In the genomic region with DNA sequence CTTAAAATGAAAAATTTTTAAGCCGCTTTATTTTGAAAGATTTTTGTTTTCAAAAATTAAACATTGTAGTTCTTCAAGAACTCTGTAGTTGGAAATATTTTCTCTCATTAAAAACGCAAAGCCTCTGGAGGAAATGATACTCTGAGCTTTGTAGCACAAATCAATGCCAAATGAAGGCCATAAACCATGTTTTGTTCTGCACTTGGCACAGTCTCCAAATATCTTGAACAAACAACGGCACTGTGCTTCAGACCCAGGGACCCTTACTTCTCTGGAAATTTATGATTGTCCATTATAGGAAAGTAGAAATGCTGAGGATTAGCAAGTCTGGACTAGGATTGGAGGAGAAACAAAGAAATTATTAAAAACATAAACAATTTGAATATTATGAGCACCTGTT, we compare ENCODE assay signal across 15 cellular contexts.
"Had no signal": no experiment of that assay in that cellular context is flagged by ENCODE, and none has a peak within 500 bp of the region (broad histone marks: within the 10 kb centered on the region; RNA-seq: fewer than 3 reads in every experiment).

No MANE protein-coding gene starts in this region.

- H3K4me3 ChIP-seq: esophagus muscularis mucosa, gastroesophageal sphincter, pancreas, tibial artery had no signal

- H3K27me3 ChIP-seq: esophagus muscularis mucosa, gastroesophageal sphincter, neutrophil, pancreas, tibial artery had no signal

- DNase-seq: activated CD4-positive, alpha-beta T cell treated with anti-CD3 and anti-CD28 coated beads for 36 hours; activated CD4-positive, alpha-beta T cell treated with anti-CD3 and anti-CD28 coated beads, Interleukin-2, amount 50 U/mL, for 48 hours; activated gamma-delta T cell treated with Interleukin-2 at 50 U/mL for 16 hours; amniotic stem cell; effector CD8-positive, alpha-beta T cell; natural killer cell; pancreas; stimulated activated CD4-positive, alpha-beta T cell treated with anti-CD3 and anti-CD28 coated beads, Interleukin-12 subunit alpha, Interleukin-12 subunit beta, amount 100 ng/mL, for 4 hours; stimulated activated CD4-positive, alpha-beta T cell treated with anti-CD3 and anti-CD28 coated beads, Interleukin-1b, Interleukin-23, amount 100 ng/mL, for 48 hours; stimulated activated CD8-positive, alpha-beta memory T cell treated with anti-CD3 and anti-CD28 coated beads, Interleukin-4, amount 100 ng/mL, for 48 hours; stimulated activated naive CD4-positive, alpha-beta T cell; tibial artery had no signal

- H3K27ac ChIP-seq: esophagus muscularis mucosa, gastroesophageal sphincter, neutrophil, pancreas had no signal

- H3K36me3 ChIP-seq: esophagus muscularis mucosa, gastroesophageal sphincter, neutrophil, pancreas, tibial artery had no signal

- H3K9me3 ChIP-seq: esophagus muscularis mucosa, gastroesophageal sphincter, neutrophil, pancreas, tibial artery had no signal

- H3K4me1 ChIP-seq: esophagus muscularis mucosa, gastroesophageal sphincter, pancreas had no signal

- ATAC-seq: activated CD4-positive, alpha-beta T cell treated with anti-CD3 and anti-CD28 coated beads for 36 hours; gastroesophageal sphincter; natural killer cell had no signal
